In the genomic region with DNA sequence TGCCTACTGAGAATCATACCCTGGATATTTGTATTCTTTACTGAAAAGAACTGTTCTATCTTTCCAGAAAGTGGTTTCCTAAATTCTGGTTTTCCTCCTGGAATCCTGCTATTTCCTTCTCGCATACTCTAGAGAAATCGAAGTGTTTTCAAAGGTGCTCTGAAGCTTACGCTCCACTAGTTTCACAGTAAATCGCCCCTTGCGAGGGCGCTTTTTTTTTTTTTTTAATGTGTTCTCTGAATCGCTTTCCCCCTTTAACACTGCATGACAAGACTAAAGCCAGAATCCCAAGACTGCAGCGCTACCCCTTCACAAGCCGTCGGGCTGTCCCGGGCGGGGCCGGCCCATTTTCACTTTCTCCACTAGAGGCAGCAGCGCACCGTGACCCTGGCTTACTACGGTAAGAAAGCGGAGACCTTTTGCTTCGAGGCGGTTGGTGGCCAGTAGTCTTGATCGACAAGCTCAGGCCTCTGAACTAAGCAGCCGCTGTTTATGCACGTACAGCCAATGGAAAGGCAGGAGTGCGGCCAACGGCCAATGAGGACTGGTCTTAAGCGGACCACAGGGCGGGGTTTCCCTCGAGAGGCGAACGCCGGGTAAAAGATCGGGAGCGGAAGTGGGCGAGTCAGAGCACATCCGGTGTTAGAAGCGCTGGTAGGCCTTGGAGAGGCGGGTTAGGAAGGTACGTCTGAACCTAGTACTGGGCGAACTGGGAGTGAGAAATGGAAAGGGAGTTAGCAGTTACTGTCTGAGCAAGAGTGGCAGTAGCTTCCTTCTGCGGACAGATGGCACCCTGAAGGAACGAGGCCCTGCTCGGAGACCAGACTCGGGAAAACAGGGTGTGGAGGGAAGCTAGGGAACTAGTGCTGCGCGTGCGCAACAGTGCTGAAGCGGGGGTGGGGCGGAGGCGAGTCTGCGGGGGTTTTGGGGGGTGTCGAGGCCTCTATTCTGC, we compare ENCODE assay signal across 1 cellular context.
TF ChIP-seq lines count a peak whose summit lies in the region.

A gene with protein sequence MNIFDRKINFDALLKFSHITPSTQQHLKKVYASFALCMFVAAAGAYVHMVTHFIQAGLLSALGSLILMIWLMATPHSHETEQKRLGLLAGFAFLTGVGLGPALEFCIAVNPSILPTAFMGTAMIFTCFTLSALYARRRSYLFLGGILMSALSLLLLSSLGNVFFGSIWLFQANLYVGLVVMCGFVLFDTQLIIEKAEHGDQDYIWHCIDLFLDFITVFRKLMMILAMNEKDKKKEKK (plus strand): TSS at position 628 of the 952 bp plus-strand sequence. CDS start 10,937 bp downstream, outside the sequence.

TF ChIP-seq in HEK293, 187 proteins besides CTCF, POLR2A, EP300 and RAD21 (continued from another document and continues in another):
- TF ChIP-seq, protein P1, sequence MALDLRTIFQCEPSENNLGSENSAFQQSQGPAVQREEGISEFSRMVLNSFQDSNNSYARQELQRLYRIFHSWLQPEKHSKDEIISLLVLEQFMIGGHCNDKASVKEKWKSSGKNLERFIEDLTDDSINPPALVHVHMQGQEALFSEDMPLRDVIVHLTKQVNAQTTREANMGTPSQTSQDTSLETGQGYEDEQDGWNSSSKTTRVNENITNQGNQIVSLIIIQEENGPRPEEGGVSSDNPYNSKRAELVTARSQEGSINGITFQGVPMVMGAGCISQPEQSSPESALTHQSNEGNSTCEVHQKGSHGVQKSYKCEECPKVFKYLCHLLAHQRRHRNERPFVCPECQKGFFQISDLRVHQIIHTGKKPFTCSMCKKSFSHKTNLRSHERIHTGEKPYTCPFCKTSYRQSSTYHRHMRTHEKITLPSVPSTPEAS (tag by site-specific recombination; IDR thresholded peaks at IDR 0.05) = no peak
- TF ChIP-seq PRDM1 (tag by site-specific recombination; IDR thresholded peaks at IDR 0.05) (peak; percentile 74), ZBTB17 (tag by site-specific recombination; IDR thresholded peaks at IDR 0.05) (peak; percentile 100), ZNF324 (tag by site-specific recombination; IDR thresholded peaks at IDR 0.05) (no peak), ZNF133 (tag by site-specific recombination; IDR thresholded peaks at IDR 0.05) (no peak), ZBTB8A (tag by site-specific recombination; IDR thresholded peaks at IDR 0.05) (no peak), ZNF660 (tag by site-specific recombination; IDR thresholded peaks at IDR 0.05) (peak; percentile 70), ZNF24 (tag by site-specific recombination; IDR thresholded peaks at IDR 0.05) (peak; percentile 55; the same call in 1 of the 2 replicates), ZNF629 (tag by site-specific recombination; IDR thresholded peaks at IDR 0.05) (0 out of 2 replicates have a peak, but pooled peaks have one; percentile 7), ZNF561 (tag by site-specific recombination; IDR thresholded peaks at IDR 0.05; ENCODE audit: borderline replicate concordance) (no peak), ZNF701 (tag by site-specific recombination; IDR thresholded peaks at IDR 0.05) (no peak), ZNF335 (tag by site-specific recombination; conservative IDR thresholded peaks at IDR 0.05) (peak; percentile 60), ZNF768 (tag by site-specific recombination; IDR thresholded peaks at IDR 0.05) (no peak), ZNF239 (tag by site-specific recombination; IDR thresholded peaks at IDR 0.05) (no peak), ZNF658 (tag by site-specific recombination; IDR thresholded peaks at IDR 0.05) (no peak), IKZF3 (tag by site-specific recombination; IDR thresholded peaks at IDR 0.05) (0 out of 2 replicates have a peak, but pooled peaks have one; percentile 8), SP7 (tag by site-specific recombination; IDR thresholded peaks at IDR 0.05) (peak; percentile 87), GFI1B (tag by site-specific recombination; IDR thresholded peaks at IDR 0.05) (no peak), ZNF843 (tag by site-specific recombination; IDR thresholded peaks at IDR 0.05) (peak; percentile 29; the same call in 1 of the 2 replicates), ZNF2 (tag by site-specific recombination; IDR thresholded peaks at IDR 0.05) (peak; percentile 92), ZBTB21 (tag by site-specific recombination; IDR thresholded peaks at IDR 0.05) (no peak; the same call in 1 of the 2 replicates)
- TF ChIP-seq, protein P2, sequence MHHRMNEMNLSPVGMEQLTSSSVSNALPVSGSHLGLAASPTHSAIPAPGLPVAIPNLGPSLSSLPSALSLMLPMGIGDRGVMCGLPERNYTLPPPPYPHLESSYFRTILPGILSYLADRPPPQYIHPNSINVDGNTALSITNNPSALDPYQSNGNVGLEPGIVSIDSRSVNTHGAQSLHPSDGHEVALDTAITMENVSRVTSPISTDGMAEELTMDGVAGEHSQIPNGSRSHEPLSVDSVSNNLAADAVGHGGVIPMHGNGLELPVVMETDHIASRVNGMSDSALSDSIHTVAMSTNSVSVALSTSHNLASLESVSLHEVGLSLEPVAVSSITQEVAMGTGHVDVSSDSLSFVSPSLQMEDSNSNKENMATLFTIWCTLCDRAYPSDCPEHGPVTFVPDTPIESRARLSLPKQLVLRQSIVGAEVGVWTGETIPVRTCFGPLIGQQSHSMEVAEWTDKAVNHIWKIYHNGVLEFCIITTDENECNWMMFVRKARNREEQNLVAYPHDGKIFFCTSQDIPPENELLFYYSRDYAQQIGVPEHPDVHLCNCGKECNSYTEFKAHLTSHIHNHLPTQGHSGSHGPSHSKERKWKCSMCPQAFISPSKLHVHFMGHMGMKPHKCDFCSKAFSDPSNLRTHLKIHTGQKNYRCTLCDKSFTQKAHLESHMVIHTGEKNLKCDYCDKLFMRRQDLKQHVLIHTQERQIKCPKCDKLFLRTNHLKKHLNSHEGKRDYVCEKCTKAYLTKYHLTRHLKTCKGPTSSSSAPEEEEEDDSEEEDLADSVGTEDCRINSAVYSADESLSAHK (tag by site-specific recombination; IDR thresholded peaks at IDR 0.05) = no peak
- TF ChIP-seq, protein P3, sequence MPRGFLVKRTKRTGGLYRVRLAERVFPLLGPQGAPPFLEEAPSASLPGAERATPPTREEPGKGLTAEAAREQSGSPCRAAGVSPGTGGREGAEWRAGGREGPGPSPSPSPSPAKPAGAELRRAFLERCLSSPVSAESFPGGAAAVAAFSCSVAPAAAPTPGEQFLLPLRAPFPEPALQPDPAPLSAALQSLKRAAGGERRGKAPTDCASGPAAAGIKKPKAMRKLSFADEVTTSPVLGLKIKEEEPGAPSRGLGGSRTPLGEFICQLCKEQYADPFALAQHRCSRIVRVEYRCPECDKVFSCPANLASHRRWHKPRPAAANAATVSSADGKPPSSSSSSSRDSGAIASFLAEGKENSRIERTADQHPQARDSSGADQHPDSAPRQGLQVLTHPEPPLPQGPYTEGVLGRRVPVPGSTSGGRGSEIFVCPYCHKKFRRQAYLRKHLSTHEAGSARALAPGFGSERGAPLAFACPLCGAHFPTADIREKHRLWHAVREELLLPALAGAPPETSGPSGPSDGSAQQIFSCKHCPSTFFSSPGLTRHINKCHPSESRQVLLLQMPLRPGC (tag by site-specific recombination; IDR thresholded peaks at IDR 0.05) = 0 out of 2 replicates have a peak, but pooled peaks have one; percentile 10
- TF ChIP-seq, protein P4, sequence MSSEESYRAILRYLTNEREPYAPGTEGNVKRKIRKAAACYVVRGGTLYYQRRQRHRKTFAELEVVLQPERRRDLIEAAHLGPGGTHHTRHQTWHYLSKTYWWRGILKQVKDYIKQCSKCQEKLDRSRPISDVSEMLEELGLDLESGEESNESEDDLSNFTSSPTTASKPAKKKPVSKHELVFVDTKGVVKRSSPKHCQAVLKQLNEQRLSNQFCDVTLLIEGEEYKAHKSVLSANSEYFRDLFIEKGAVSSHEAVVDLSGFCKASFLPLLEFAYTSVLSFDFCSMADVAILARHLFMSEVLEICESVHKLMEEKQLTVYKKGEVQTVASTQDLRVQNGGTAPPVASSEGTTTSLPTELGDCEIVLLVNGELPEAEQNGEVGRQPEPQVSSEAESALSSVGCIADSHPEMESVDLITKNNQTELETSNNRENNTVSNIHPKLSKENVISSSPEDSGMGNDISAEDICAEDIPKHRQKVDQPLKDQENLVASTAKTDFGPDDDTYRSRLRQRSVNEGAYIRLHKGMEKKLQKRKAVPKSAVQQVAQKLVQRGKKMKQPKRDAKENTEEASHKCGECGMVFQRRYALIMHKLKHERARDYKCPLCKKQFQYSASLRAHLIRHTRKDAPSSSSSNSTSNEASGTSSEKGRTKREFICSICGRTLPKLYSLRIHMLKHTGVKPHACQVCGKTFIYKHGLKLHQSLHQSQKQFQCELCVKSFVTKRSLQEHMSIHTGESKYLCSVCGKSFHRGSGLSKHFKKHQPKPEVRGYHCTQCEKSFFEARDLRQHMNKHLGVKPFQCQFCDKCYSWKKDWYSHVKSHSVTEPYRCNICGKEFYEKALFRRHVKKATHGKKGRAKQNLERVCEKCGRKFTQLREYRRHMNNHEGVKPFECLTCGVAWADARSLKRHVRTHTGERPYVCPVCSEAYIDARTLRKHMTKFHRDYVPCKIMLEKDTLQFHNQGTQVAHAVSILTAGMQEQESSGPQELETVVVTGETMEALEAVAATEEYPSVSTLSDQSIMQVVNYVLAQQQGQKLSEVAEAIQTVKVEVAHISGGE (tag by site-specific recombination; conservative IDR thresholded peaks at IDR 0.05; ENCODE audit: low read depth) = peak; percentile 93
- TF ChIP-seq, protein P5, sequence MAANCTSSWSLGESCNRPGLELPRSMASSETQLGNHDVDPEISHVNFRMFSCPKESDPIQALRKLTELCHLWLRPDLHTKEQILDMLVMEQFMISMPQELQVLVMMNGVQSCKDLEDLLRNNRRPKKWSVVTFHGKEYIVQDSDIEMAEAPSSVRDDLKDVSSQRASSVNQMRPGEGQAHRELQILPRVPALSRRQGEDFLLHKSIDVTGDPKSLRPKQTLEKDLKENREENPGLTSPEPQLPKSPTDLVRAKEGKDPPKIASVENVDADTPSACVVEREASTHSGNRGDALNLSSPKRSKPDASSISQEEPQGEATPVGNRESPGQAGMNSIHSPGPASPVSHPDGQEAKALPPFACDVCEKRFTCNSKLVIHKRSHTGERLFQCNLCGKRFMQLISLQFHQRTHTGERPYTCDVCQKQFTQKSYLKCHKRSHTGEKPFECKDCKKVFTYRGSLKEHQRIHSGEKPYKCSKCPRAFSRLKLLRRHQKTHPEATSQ (tag by site-specific recombination; IDR thresholded peaks at IDR 0.05) = 0 out of 2 replicates have a peak, but pooled peaks have one; percentile 25
- TF ChIP-seq, protein P6, sequence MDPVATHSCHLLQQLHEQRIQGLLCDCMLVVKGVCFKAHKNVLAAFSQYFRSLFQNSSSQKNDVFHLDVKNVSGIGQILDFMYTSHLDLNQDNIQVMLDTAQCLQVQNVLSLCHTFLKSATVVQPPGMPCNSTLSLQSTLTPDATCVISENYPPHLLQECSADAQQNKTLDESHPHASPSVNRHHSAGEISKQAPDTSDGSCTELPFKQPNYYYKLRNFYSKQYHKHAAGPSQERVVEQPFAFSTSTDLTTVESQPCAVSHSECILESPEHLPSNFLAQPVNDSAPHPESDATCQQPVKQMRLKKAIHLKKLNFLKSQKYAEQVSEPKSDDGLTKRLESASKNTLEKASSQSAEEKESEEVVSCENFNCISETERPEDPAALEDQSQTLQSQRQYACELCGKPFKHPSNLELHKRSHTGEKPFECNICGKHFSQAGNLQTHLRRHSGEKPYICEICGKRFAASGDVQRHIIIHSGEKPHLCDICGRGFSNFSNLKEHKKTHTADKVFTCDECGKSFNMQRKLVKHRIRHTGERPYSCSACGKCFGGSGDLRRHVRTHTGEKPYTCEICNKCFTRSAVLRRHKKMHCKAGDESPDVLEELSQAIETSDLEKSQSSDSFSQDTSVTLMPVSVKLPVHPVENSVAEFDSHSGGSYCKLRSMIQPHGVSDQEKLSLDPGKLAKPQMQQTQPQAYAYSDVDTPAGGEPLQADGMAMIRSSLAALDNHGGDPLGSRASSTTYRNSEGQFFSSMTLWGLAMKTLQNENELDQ (tag by site-specific recombination; IDR thresholded peaks at IDR 0.05; ENCODE audit: low read depth) = no peak
- TF ChIP-seq, protein P7, sequence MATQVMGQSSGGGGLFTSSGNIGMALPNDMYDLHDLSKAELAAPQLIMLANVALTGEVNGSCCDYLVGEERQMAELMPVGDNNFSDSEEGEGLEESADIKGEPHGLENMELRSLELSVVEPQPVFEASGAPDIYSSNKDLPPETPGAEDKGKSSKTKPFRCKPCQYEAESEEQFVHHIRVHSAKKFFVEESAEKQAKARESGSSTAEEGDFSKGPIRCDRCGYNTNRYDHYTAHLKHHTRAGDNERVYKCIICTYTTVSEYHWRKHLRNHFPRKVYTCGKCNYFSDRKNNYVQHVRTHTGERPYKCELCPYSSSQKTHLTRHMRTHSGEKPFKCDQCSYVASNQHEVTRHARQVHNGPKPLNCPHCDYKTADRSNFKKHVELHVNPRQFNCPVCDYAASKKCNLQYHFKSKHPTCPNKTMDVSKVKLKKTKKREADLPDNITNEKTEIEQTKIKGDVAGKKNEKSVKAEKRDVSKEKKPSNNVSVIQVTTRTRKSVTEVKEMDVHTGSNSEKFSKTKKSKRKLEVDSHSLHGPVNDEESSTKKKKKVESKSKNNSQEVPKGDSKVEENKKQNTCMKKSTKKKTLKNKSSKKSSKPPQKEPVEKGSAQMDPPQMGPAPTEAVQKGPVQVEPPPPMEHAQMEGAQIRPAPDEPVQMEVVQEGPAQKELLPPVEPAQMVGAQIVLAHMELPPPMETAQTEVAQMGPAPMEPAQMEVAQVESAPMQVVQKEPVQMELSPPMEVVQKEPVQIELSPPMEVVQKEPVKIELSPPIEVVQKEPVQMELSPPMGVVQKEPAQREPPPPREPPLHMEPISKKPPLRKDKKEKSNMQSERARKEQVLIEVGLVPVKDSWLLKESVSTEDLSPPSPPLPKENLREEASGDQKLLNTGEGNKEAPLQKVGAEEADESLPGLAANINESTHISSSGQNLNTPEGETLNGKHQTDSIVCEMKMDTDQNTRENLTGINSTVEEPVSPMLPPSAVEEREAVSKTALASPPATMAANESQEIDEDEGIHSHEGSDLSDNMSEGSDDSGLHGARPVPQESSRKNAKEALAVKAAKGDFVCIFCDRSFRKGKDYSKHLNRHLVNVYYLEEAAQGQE (tag by site-specific recombination; IDR thresholded peaks at IDR 0.05) = no peak
- TF ChIP-seq, protein P8, sequence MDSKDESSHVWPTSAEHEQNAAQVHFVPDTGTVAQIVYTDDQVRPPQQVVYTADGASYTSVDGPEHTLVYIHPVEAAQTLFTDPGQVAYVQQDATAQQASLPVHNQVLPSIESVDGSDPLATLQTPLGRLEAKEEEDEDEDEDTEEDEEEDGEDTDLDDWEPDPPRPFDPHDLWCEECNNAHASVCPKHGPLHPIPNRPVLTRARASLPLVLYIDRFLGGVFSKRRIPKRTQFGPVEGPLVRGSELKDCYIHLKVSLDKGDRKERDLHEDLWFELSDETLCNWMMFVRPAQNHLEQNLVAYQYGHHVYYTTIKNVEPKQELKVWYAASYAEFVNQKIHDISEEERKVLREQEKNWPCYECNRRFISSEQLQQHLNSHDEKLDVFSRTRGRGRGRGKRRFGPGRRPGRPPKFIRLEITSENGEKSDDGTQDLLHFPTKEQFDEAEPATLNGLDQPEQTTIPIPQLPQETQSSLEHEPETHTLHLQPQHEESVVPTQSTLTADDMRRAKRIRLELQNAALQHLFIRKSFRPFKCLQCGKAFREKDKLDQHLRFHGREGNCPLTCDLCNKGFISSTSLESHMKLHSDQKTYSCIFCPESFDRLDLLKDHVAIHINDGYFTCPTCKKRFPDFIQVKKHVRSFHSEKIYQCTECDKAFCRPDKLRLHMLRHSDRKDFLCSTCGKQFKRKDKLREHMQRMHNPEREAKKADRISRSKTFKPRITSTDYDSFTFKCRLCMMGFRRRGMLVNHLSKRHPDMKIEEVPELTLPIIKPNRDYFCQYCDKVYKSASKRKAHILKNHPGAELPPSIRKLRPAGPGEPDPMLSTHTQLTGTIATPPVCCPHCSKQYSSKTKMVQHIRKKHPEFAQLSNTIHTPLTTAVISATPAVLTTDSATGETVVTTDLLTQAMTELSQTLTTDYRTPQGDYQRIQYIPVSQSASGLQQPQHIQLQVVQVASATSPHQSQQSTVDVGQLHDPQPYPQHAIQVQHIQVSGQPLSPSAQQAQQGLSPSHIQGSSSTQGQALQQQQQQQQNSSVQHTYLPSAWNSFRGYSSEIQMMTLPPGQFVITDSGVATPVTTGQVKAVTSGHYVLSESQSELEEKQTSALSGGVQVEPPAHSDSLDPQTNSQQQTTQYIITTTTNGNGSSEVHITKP (tag by site-specific recombination; IDR thresholded peaks at IDR 0.05) = 0 out of 2 replicates have a peak, but pooled peaks have one; percentile 8
